ENCODE assay signal across 1 cellular context in genomic region chr15:70362911-70363310, GRCh38.
TF ChIP-seq lines count a peak whose summit lies in the region.

No MANE protein-coding gene starts in this region.

TF ChIP-seq in Ishikawa, 13 proteins besides CTCF, POLR2A, EP300 and RAD21 (continued from another document):
- TF ChIP-seq REST (IDR thresholded peaks at IDR 0.05; ENCODE audit: low read depth) = no peak
- TF ChIP-seq CREB1 (IDR thresholded peaks at IDR 0.05; ENCODE audit: low read depth) = no peak
- no peak for TF ChIP-seq TAF1 (IDR thresholded peaks at IDR 0.05; ENCODE audit: low read depth)
- TF ChIP-seq EGR1 (IDR thresholded peaks at IDR 0.05) = no peak
